Comparison of ENCODE assay signal across 1 cellular context in the genomic region with DNA sequence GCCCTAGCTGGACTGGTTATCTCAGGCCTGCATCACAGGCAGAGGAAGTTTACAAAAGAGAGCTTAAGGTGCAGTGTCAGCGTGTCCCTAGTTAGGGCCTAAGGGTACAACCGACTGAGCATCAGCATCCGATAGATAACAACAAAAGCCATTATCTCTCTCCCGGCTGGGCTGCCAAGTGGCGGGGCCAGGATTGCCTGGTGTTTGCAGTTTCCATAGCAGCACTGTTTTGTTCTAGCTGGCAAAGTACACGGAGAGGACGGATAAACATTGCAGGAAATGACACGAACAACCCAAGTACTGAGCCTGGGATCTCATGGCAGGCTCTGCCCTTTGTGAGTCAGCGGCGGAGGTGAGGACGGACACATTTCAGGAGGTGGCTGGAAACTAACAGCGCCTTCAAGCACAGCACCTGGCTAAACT.
TF ChIP-seq lines count a peak whose summit lies in the region.

No MANE protein-coding gene starts in this region.

TF ChIP-seq in K562, 482 proteins besides CTCF, POLR2A, EP300 and RAD21 (continued from another document):
- TF ChIP-seq ATF4 (CRISPR knock-in tag; IDR thresholded peaks at IDR 0.05) (no peak), ZNF282 (CRISPR knock-in tag; IDR thresholded peaks at IDR 0.05) (no peak), CXXC5 (CRISPR knock-in tag; IDR thresholded peaks at IDR 0.05) (peak; percentile 67), DACH1 (IDR thresholded peaks at IDR 0.05; ENCODE audit: partially characterized antibody) (no peak), ELF4 (CRISPR knock-in tag; IDR thresholded peaks at IDR 0.05) (no peak), MYC (IDR thresholded peaks at IDR 0.05; ENCODE audit: low read depth, low read length) (peak; percentile 19; the same call in 1 of the 2 replicates), MYC (CRISPR knock-in tag; IDR thresholded peaks at IDR 0.05; ENCODE audit: borderline replicate concordance, low read depth) (no peak), MCM5 (IDR thresholded peaks at IDR 0.05; ENCODE audit: low read depth) (no peak)
- TF ChIP-seq, protein P1, sequence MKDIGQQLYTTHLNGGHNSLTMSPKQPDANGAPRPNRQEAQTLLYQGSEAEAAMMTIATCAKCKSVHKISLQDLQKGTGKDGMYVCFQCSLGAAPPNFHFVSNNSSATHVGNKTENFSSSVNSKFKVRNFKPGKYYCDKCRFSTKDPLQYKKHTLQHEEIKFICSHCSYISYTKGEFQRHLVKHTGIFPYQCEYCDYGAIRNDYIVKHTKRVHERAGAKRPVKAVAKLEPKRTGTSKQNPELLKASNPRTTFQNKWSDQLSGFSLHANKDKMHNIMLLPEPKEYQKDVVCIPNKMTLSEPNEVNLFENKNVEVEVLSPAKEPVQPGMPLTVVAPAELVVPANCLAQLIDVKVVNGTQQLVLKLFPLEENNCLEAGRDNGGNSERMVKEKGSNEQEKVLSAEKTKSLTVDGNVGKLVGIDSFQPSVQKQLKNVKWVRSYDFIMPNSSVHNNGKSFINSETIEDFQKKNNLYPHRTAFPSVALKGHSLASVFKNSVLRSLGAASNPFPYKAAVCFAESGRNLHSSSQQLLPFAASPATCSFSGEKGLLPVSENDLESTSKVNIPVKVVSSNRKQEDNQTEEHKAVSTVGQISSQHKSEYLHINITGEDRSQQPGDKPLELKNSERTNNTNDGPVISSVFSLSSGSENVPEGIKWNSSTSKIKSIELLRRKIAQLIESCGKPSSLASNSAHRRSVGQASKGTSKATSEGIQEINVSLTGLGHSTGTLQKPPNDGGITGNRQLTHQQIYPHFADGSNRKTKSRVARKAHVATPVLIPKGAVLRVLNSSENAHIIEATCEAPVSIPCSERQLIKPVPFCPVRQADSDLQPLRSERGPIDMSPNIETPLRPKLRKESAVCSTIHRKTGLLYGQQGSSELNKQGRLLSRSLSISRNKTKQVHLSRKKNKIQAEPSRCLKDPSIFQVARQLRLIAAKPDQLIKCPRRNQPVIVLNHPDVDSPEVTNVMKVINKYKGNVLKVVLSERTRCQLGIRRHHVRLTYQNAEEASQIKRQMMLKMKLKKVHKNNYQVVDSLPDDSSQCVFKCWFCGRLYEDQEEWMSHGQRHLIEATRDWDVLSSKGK (CRISPR knock-in tag; IDR thresholded peaks at IDR 0.05), result no peak
